22 cellular contexts compared by ENCODE assay signal in the genomic region with DNA sequence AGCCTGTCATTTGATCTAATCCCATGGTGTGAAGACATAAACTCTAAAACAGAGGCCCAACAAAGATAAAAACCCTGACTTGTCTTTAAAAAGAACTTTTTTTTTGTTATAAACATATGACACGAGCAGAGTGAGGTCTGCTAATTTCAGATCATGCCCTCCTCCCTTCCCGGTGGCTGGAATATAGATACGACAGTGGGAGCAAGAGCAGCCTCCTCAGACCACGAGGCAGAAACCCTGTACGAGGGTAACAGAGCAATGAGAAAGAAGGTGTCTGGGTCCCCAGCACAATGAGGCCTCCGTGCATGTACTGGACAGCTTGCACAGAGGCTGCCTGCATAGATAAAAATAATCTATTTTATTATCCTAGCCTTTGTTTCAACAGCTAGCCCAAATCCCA.
"Had no signal": no experiment of that assay in that cellular context is flagged by ENCODE, and none has a peak within 500 bp of the region (broad histone marks: within the 10 kb centered on the region; RNA-seq: fewer than 3 reads in every experiment).

No MANE protein-coding gene starts in this region.

- FAIRE-seq: colon had no signal

- H3K36me3 ChIP-seq: gastrocnemius medialis, neural progenitor cell, right lobe of liver had no signal

- H3K27ac Mint-ChIP-seq: dendritic cell treated with granulocyte-macrophage colony-stimulating factor and Interleukin-4, amounts not matched to agents 40 ng/mL and 50 ng/mL, for 4 days; neural progenitor cell; stimulated activated memory B cell treated with anti-CD40 and anti-IgM and Interleukin-4, amounts not matched to agents 10 μg/mL and 1 μg/mL and 100 μg/mL, for 72 hours; stimulated activated naive CD8-positive, alpha-beta T cell treated with anti-CD3 and anti-CD28 coated beads, Interleukin-15, Interleukin-2, amounts not matched to agents 100 ng/mL and 50 ng/mL, for 24 hours had no signal

- H3K27me3 ChIP-seq: esophagus muscularis mucosa, gastrocnemius medialis, neural progenitor cell, right lobe of liver, testis, tibial nerve had no signal

- H3K27ac ChIP-seq: epithelial cell of prostate, esophagus muscularis mucosa, neural progenitor cell, parathyroid adenoma, prostate gland, right lobe of liver, testis had no signal

- ATAC-seq: effector memory CD8-positive, alpha-beta T cell; gastrocnemius medialis; left lobe of liver; mucosa of descending colon; natural killer cell; right lobe of liver; stimulated activated memory B cell treated with anti-CD40 and anti-IgM and Interleukin-4, amounts not matched to agents 10 μg/mL and 1 μg/mL and 100 μg/mL, for 72 hours had no signal

- H3K36me3 Mint-ChIP-seq: natural killer cell, neural progenitor cell had no signal

- H3K9me3 ChIP-seq: esophagus muscularis mucosa, gastrocnemius medialis, mucosa of descending colon, prostate gland, right lobe of liver, testis, tibial nerve had no signal

- H3K4me2 ChIP-seq: neural progenitor cell had no signal

- H2AFZ ChIP-seq: neural progenitor cell, parathyroid adenoma had no signal

- H3K9me3 Mint-ChIP-seq: dendritic cell treated with granulocyte-macrophage colony-stimulating factor and Interleukin-4, amounts not matched to agents 40 ng/mL and 50 ng/mL, for 4 days; effector memory CD8-positive, alpha-beta T cell; natural killer cell; neural progenitor cell; stimulated activated memory B cell treated with anti-CD40 and anti-IgM and Interleukin-4, amounts not matched to agents 10 μg/mL and 1 μg/mL and 100 μg/mL, for 72 hours; stimulated activated naive CD8-positive, alpha-beta T cell treated with anti-CD3 and anti-CD28 coated beads, Interleukin-15, Interleukin-2, amounts not matched to agents 100 ng/mL and 50 ng/mL, for 24 hours had no signal

- DNase-seq: effector memory CD8-positive, alpha-beta T cell; gastrocnemius medialis; mammary epithelial cell; mucosa of descending colon; natural killer cell; nucleus accumbens; retina; right lobe of liver; stimulated activated CD4-positive, alpha-beta T cell treated with anti-CD3 and anti-CD28 coated beads, Interleukin-4, amount 100 ng/mL, for 1 hour; stimulated activated CD8-positive, alpha-beta memory T cell treated with anti-CD3 and anti-CD28 coated beads, Interleukin-4, amount 100 ng/mL, for 48 hours; testis had no signal

- H3K4me3 ChIP-seq: esophagus muscularis mucosa, gastrocnemius medialis, mucosa of descending colon, neural progenitor cell, prostate gland, right lobe of liver, testis, tibial nerve had no signal

- H3K9ac ChIP-seq: neural progenitor cell, parathyroid adenoma had no signal

- H3K4me3 Mint-ChIP-seq: dendritic cell treated with granulocyte-macrophage colony-stimulating factor and Interleukin-4, amounts not matched to agents 40 ng/mL and 50 ng/mL, for 4 days; effector memory CD8-positive, alpha-beta T cell; natural killer cell; neural progenitor cell; stimulated activated memory B cell treated with anti-CD40 and anti-IgM and Interleukin-4, amounts not matched to agents 10 μg/mL and 1 μg/mL and 100 μg/mL, for 72 hours; stimulated activated naive CD8-positive, alpha-beta T cell treated with anti-CD3 and anti-CD28 coated beads, Interleukin-15, Interleukin-2, amounts not matched to agents 100 ng/mL and 50 ng/mL, for 24 hours had no signal

- H3K27me3 Mint-ChIP-seq: dendritic cell treated with granulocyte-macrophage colony-stimulating factor and Interleukin-4, amounts not matched to agents 40 ng/mL and 50 ng/mL, for 4 days; effector memory CD8-positive, alpha-beta T cell; stimulated activated memory B cell treated with anti-CD40 and anti-IgM and Interleukin-4, amounts not matched to agents 10 μg/mL and 1 μg/mL and 100 μg/mL, for 72 hours; stimulated activated naive CD8-positive, alpha-beta T cell treated with anti-CD3 and anti-CD28 coated beads, Interleukin-15, Interleukin-2, amounts not matched to agents 100 ng/mL and 50 ng/mL, for 24 hours had no signal
